8 cellular contexts compared by ENCODE assay signal in genomic region chr11:33899383-33900037, GRCh38. TPM values are rescaled to one million over a fixed set of nuclear protein-coding genes. Genes with fewer than 3 reads are reported as not detected.
A peak's percentile ranks its signal among the peaks of the same experiment; 100 is the strongest.
DNase-seq lines count a peak whose midpoint lies in the region; ATAC-seq and TF ChIP-seq lines count a peak whose summit lies in the region.

No MANE protein-coding gene starts in this region.

- H3K9me3 ChIP-seq in SK-N-SH (no peaks in the 10 kb centered on the region), prostate gland (no peaks in the 10 kb centered on the region)

- no peak overlapping the region for H3K4me2 ChIP-seq in SK-N-SH

- 51% methylated on average over 11 of the region's 11 CpGs for WGBS in SK-N-SH (ENCODE audit: low lambda C conversion rate)
- 28% methylated on average over 11 of the region's 11 CpGs for WGBS in prostate gland

- H3K9me2 ChIP-seq in SK-N-SH, result no peaks in the 10 kb centered on the region

- H3K4me1 ChIP-seq in SK-N-SH (ENCODE audit: control insufficient read depth in 1 of 2, insufficient read depth in 2 of 2, low read depth in 1 of 2, low read length in 1 of 2) (peaks cover 0 to 25% of the 10 kb centered on the region in 2 experiments; a peak in 3 of 4 replicates), prostate gland (replicated peaks) (no peaks in the 10 kb centered on the region)

- H3K9ac ChIP-seq in SK-N-SH, result no peak overlapping the region

- H3K4me3 ChIP-seq in SK-N-SH (ENCODE audit: low read depth in 2 of 2, low read length in 1 of 2), result no peak overlapping the region
- no peak overlapping the region for H3K4me3 ChIP-seq in prostate gland

- no peak for TF ChIP-seq EP300 in SK-N-SH (IDR thresholded peaks at IDR 0.05; ENCODE audit: borderline replicate concordance in 1 of 2, low read depth in 1 of 2, low read length in 1 of 2)

- no peaks in the 10 kb centered on the region for H4K20me1 ChIP-seq in SK-N-SH (ENCODE audit: insufficient read depth)

- no peak for TF ChIP-seq RAD21 in SK-N-SH (IDR thresholded peaks at IDR 0.05; ENCODE audit: low read length)

- TF ChIP-seq CTCF in SK-N-SH (IDR thresholded peaks at IDR 0.05), result no peak
- no peak for TF ChIP-seq CTCF in prostate gland (IDR thresholded peaks at IDR 0.05)

- intact Hi-C loops in prostate gland (cut with DNase I), result no loop called here

- CTCF ChIA-PET in SK-N-SH (lab: Yijun Ruan, JAX), result interaction anchor here (0.6 to 1.2 kb wide), 3 partner anchors 37 to 686 kb away, joined by 3 to 4 read pairs (median 3); no protein-coding TSS in a partner anchor

- ATAC-seq in HG03432 (IDR thresholded peaks at IDR 0.05; ENCODE audit: unreplicated experiment), result no peak
- no peak for ATAC-seq in GM21529 (IDR thresholded peaks at IDR 0.05; ENCODE audit: unreplicated experiment)

- DNase-seq in EH (ENCODE audit: low read depth) (peak; percentile 79), SK-N-SH (peak; percentile 15), glomerular endothelial cell (ENCODE audit: extremely low read depth, low read depth, low spot score) (peak; percentile 71), prostate gland (ENCODE audit: low spot score) (peak; percentile 65), SIG-M5 (lab: John Stamatoyannopoulos, UW) (no peak), NCI-H1048 (lab: John Stamatoyannopoulos, UW) (no peak)

- POLR2A ChIA-PET in SK-N-SH (lab: Yijun Ruan, JAX), result no interaction called here

- no peaks in the 10 kb centered on the region for H3K36me3 ChIP-seq in SK-N-SH (replicated peaks in 1 of 2; ENCODE audit: control insufficient read depth in 1 of 2, insufficient read depth in 2 of 2, low read length in 1 of 2)
- no peaks in the 10 kb centered on the region for H3K36me3 ChIP-seq in prostate gland

- no peak for TF ChIP-seq POLR2A in prostate gland (IDR thresholded peaks at IDR 0.05)

- no peak overlapping the region for H2AFZ ChIP-seq in SK-N-SH (ENCODE audit: low read depth)

- H3K27me3 ChIP-seq in SK-N-SH (ENCODE audit: insufficient read depth) (peaks cover 10% of the 10 kb centered on the region; the same call in 1 of the 2 replicates), prostate gland (replicated peaks; ENCODE audit: insufficient read depth) (no peaks in the 10 kb centered on the region)

- H3K79me2 ChIP-seq in SK-N-SH (ENCODE audit: insufficient read depth), result no peaks in the 10 kb centered on the region

- no peaks in the 10 kb centered on the region for H3F3A ChIP-seq in SK-N-SH (replicated peaks; ENCODE audit: insufficient read depth)

- H3K27ac ChIP-seq in SK-N-SH (ENCODE audit: low read depth in 2 of 2, low read length in 1 of 2), result no peak overlapping the region
- no peak overlapping the region for H3K27ac ChIP-seq in prostate gland

TF ChIP-seq in SK-N-SH, 30 proteins besides CTCF, POLR2A, EP300 and RAD21:
- TF ChIP-seq MXI1 (IDR thresholded peaks at IDR 0.05; ENCODE audit: low read depth, low read length) (no peak), REST (IDR thresholded peaks at IDR 0.05; ENCODE audit: low read depth, low read length) (peak; percentile 81; the same call in 1 of the 2 replicates), FOSL2 (IDR thresholded peaks at IDR 0.05; ENCODE audit: borderline replicate concordance, low read depth) (peak; percentile 40; the same call in 1 of the 2 replicates), NFIC (IDR thresholded peaks at IDR 0.05; ENCODE audit: borderline replicate concordance) (0 out of 2 replicates have a peak, but pooled peaks have one; percentile 36), MEF2A (IDR thresholded peaks at IDR 0.05; ENCODE audit: borderline replicate concordance, low read depth) (no peak)

RNA-seq across cellular contexts. Expression of gene LMO2, which starts 7.6 kb away (rescaled TPM):
- 0.05 TPM in 2 replicates for polyA plus RNA-seq in SK-N-SH (2012; rRNA removed)
- polyA plus RNA-seq in SK-N-SH (2012; cell fraction: cytosol; rRNA removed), result 0.03 and 0.04 TPM in 2 replicates
- polyA plus RNA-seq in SK-N-SH (2012; cell fraction: nucleus; rRNA removed), result not detected in 2 replicates
- 47.8 and 67.6 TPM in 2 replicates for total RNA-seq in glomerular endothelial cell
- 10 to 100 TPM; 11.4 to 25.0 TPM for total RNA-seq in prostate gland

Comparison
In these comparisons a context has a peak if more than half of its experiments do, and no peak if none do; other contexts are left out.
1. DNase-seq: peak in EH (single experiment), SK-N-SH (single experiment), glomerular endothelial cell (single experiment) and prostate gland (single experiment); none in SIG-M5 (single experiment) and NCI-H1048 (single experiment).